ENCODE assay signal across 8 cellular contexts in genomic region chr12:50102648-50103309, GRCh38.
DNase-seq lines count a peak whose midpoint lies in the region; ATAC-seq and TF ChIP-seq lines count a peak whose summit lies in the region.
"Had no signal": no experiment of that assay in that cellular context is flagged by ENCODE, and none has a peak within 500 bp of the region (broad histone marks: within the 10 kb centered on the region; RNA-seq: fewer than 3 reads in every experiment).

No MANE protein-coding gene starts in this region.

- DNase-seq in NCI-H2171 treated with DMSO at 0.1 percent for 48 hours (lab: John Stamatoyannopoulos, UW) (peak; percentile 21), NCI-H2171 (lab: John Stamatoyannopoulos, UW) (no peak), fibroblast of mammary gland (ENCODE audit: low read depth) (peak; percentile 39)
- DNase-seq in effector memory CD4-positive, alpha-beta T cell, result no peak
- DNase-seq: naive B cell; stimulated activated CD8-positive, alpha-beta memory T cell treated with anti-CD3 and anti-CD28 coated beads, Interleukin-4, amount 100 ng/mL, for 48 hours had no signal

- no peaks in the 10 kb centered on the region for H3K9me3 Mint-ChIP-seq in stimulated activated memory B cell treated with anti-CD40 and anti-IgM and Interleukin-4, amounts not matched to agents 10 μg/mL and 1 μg/mL and 100 μg/mL, for 72 hours
- H3K9me3 Mint-ChIP-seq: naive B cell had no signal

- ATAC-seq in stimulated activated memory B cell treated with anti-CD40 and anti-IgM and Interleukin-4, amounts not matched to agents 10 μg/mL and 1 μg/mL and 100 μg/mL, for 72 hours, result peak; percentile 71
- ATAC-seq in HG02759 (IDR thresholded peaks at IDR 0.05; ENCODE audit: unreplicated experiment), result no peak

- H3K36me3 ChIP-seq in effector memory CD4-positive, alpha-beta T cell (ENCODE audit: control insufficient read depth, insufficient read depth, low read length), result peaks cover 23% of the 10 kb centered on the region

- no peaks in the 10 kb centered on the region for H3K4me1 ChIP-seq in effector memory CD4-positive, alpha-beta T cell (ENCODE audit: control insufficient read depth, insufficient read depth, low read length, poor library complexity, severe bottlenecking)

- H3K36me3 Mint-ChIP-seq in stimulated activated memory B cell treated with anti-CD40 and anti-IgM and Interleukin-4, amounts not matched to agents 10 μg/mL and 1 μg/mL and 100 μg/mL, for 72 hours, result peaks cover 55% of the 10 kb centered on the region

- H3K27me3 Mint-ChIP-seq in stimulated activated memory B cell treated with anti-CD40 and anti-IgM and Interleukin-4, amounts not matched to agents 10 μg/mL and 1 μg/mL and 100 μg/mL, for 72 hours, result no peaks in the 10 kb centered on the region
- H3K27me3 Mint-ChIP-seq: naive B cell had no signal

- H3K27ac ChIP-seq in effector memory CD4-positive, alpha-beta T cell (ENCODE audit: insufficient read depth, low read length, poor library complexity, severe bottlenecking), result no peak overlapping the region

- H3K27me3 ChIP-seq in effector memory CD4-positive, alpha-beta T cell (replicated peaks; ENCODE audit: control insufficient read depth, insufficient read depth, low read length, poor library complexity, severe bottlenecking), result no peaks in the 10 kb centered on the region

- TF ChIP-seq CTCF in fibroblast of mammary gland (conservative IDR thresholded peaks at IDR 0.05; ENCODE audit: control insufficient read depth, insufficient read depth, low read depth, low read length), result no peak

- peaks cover 30% of the 10 kb centered on the region for H3K4me1 Mint-ChIP-seq in stimulated activated memory B cell treated with anti-CD40 and anti-IgM and Interleukin-4, amounts not matched to agents 10 μg/mL and 1 μg/mL and 100 μg/mL, for 72 hours

- peak overlapping the region; percentile 2 for H3K4me3 Mint-ChIP-seq in stimulated activated memory B cell treated with anti-CD40 and anti-IgM and Interleukin-4, amounts not matched to agents 10 μg/mL and 1 μg/mL and 100 μg/mL, for 72 hours
- H3K4me3 Mint-ChIP-seq: naive B cell had no signal

- H3K27ac Mint-ChIP-seq in stimulated activated memory B cell treated with anti-CD40 and anti-IgM and Interleukin-4, amounts not matched to agents 10 μg/mL and 1 μg/mL and 100 μg/mL, for 72 hours, result peak overlapping the region; percentile 69

- H3K4me3 ChIP-seq in fibroblast of mammary gland (ENCODE audit: control insufficient read depth, low read depth, low read length), result no peak overlapping the region
- H3K4me3 ChIP-seq in effector memory CD4-positive, alpha-beta T cell (ENCODE audit: insufficient read depth, low read depth, low read length, poor library complexity, severe bottlenecking), result no peak overlapping the region

- no peaks in the 10 kb centered on the region for H3K9me3 ChIP-seq in effector memory CD4-positive, alpha-beta T cell (ENCODE audit: control insufficient read depth, low read length)

Comparison
In these comparisons a context has a peak if more than half of its experiments do, and no peak if none do; other contexts are left out.
1. DNase-seq: peak in NCI-H2171 treated with DMSO at 0.1 percent for 48 hours (single experiment) and fibroblast of mammary gland (single experiment); none in NCI-H2171 (single experiment) and effector memory CD4-positive, alpha-beta T cell (0 of 3).